Comparison of ENCODE assay signal across 2 cellular contexts in genomic region chr15:90293040-90293810, GRCh38.
TF ChIP-seq lines count a peak whose summit lies in the region.
"Not testable (repeated sequence)": the region's sequence is repeated elsewhere in the genome, so short reads cannot be mapped to it uniquely, and the experiment has no call there.

No MANE protein-coding gene starts in this region.

TF ChIP-seq in H1, 55 proteins besides CTCF, POLR2A, EP300 and RAD21:
- TF ChIP-seq TBP (IDR thresholded peaks at IDR 0.05; ENCODE audit: low read depth, low read length) = peak; percentile 54; the same call in 1 of the 2 replicates
- 0 out of 2 replicates have a peak, but pooled peaks have one; percentile 72 for TF ChIP-seq TCF12 (IDR thresholded peaks at IDR 0.05; ENCODE audit: low read depth, low read length)
- peak; percentile 68; the same call in 1 of the 2 replicates for TF ChIP-seq TAF1 (IDR thresholded peaks at IDR 0.05; ENCODE audit: low read depth, low read length)
- peak; percentile 21; the same call in 1 of the 2 replicates for TF ChIP-seq POLR2AphosphoS5 (IDR thresholded peaks at IDR 0.05; ENCODE audit: low read depth, low read length)
- TF ChIP-seq, protein P1, sequence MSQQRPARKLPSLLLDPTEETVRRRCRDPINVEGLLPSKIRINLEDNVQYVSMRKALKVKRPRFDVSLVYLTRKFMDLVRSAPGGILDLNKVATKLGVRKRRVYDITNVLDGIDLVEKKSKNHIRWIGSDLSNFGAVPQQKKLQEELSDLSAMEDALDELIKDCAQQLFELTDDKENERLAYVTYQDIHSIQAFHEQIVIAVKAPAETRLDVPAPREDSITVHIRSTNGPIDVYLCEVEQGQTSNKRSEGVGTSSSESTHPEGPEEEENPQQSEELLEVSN (IDR thresholded peaks at IDR 0.05) = peak; percentile 52; the same call in 1 of the 2 replicates
- TF ChIP-seq CREB1 (IDR thresholded peaks at IDR 0.05) = peak; percentile 53; the same call in 1 of the 2 replicates
- TF ChIP-seq JUND (IDR thresholded peaks at IDR 0.05; ENCODE audit: low read length) = 0 out of 2 replicates have a peak, but pooled peaks have one; percentile 54
- TF ChIP-seq MAX (IDR thresholded peaks at IDR 0.05) = peak; percentile 69
- TF ChIP-seq TEAD4 (IDR thresholded peaks at IDR 0.05; ENCODE audit: low read depth, low read length) = 0 out of 2 replicates have a peak, but pooled peaks have one; percentile 46

TF ChIP-seq in HepG2, 621 proteins besides CTCF, POLR2A, EP300 and RAD21 (continues in another document):
- TF ChIP-seq GATAD1 (CRISPR knock-in tag; IDR thresholded peaks at IDR 0.05) (0 out of 2 replicates have a peak, but pooled peaks have one; percentile 22), MIER2 (CRISPR knock-in tag; IDR thresholded peaks at IDR 0.05) (0 out of 2 replicates have a peak, but pooled peaks have one; percentile 24), ZNF44 (CRISPR knock-in tag; IDR thresholded peaks at IDR 0.05) (0 out of 2 replicates have a peak, but pooled peaks have one; percentile 52), ZNF598 (CRISPR knock-in tag; IDR thresholded peaks at IDR 0.05; ENCODE audit: borderline replicate concordance) (peak; percentile 66; the same call in 1 of the 2 replicates), NR2F6 (IDR thresholded peaks at IDR 0.05) (0 out of 2 replicates have a peak, but pooled peaks have one; percentile 27), NR2F6 (CRISPR knock-in tag; IDR thresholded peaks at IDR 0.05) (peak; percentile 54; the same call in 1 of the 2 replicates), SOX6 (CRISPR knock-in tag; IDR thresholded peaks at IDR 0.05) (peak; percentile 41; the same call in 1 of the 2 replicates), CBX5 (CRISPR knock-in tag; IDR thresholded peaks at IDR 0.05; ENCODE audit: borderline replicate concordance) (peak; percentile 54; the same call in 1 of the 2 replicates), ZNF331 (CRISPR knock-in tag; IDR thresholded peaks at IDR 0.05) (0 out of 2 replicates have a peak, but pooled peaks have one; percentile 60), CREB1 (CRISPR knock-in tag; IDR thresholded peaks at IDR 0.05) (peak; percentile 8; the same call in 1 of the 2 replicates), ZNF160 (CRISPR knock-in tag; IDR thresholded peaks at IDR 0.05) (0 out of 2 replicates have a peak, but pooled peaks have one; percentile 50), ZNF547 (CRISPR knock-in tag; IDR thresholded peaks at IDR 0.05) (0 out of 2 replicates have a peak, but pooled peaks have one; percentile 37), ZFP91 (CRISPR knock-in tag; IDR thresholded peaks at IDR 0.05; ENCODE audit: borderline replicate concordance) (peak; percentile 71; the same call in 1 of the 2 replicates), ZNF451 (CRISPR knock-in tag; IDR thresholded peaks at IDR 0.05) (peak; percentile 44; the same call in 1 of the 2 replicates), HOXA3 (CRISPR knock-in tag; IDR thresholded peaks at IDR 0.05) (peak; percentile 50; the same call in 1 of the 2 replicates), MYC (CRISPR knock-in tag; IDR thresholded peaks at IDR 0.05; ENCODE audit: borderline replicate concordance) (peak; percentile 44; the same call in 1 of the 2 replicates), PHF5A (CRISPR knock-in tag; IDR thresholded peaks at IDR 0.05; ENCODE audit: low read depth, unreplicated experiment) (peak; percentile 57), SALL1 (CRISPR knock-in tag; IDR thresholded peaks at IDR 0.05) (peak; percentile 73), NFYB (CRISPR knock-in tag; IDR thresholded peaks at IDR 0.05) (peak; percentile 58), ZNF580 (CRISPR knock-in tag; IDR thresholded peaks at IDR 0.05; ENCODE audit: borderline replicate concordance, low read depth) (peak; percentile 77; the same call in 1 of the 2 replicates), ZNF891 (CRISPR knock-in tag; IDR thresholded peaks at IDR 0.05) (peak; percentile 77), ZNF317 (CRISPR knock-in tag; IDR thresholded peaks at IDR 0.05) (0 out of 2 replicates have a peak, but pooled peaks have one; percentile 30), GATAD2A (CRISPR knock-in tag; IDR thresholded peaks at IDR 0.05) (peak; percentile 54; the same call in 1 of the 2 replicates), MXD4 (CRISPR knock-in tag; IDR thresholded peaks at IDR 0.05) (peak; percentile 36; the same call in 1 of the 2 replicates), MIXL1 (CRISPR knock-in tag; IDR thresholded peaks at IDR 0.05) (peak; percentile 64; the same call in 1 of the 2 replicates), HIVEP1 (CRISPR knock-in tag; IDR thresholded peaks at IDR 0.05) (0 out of 2 replicates have a peak, but pooled peaks have one; percentile 16), CCDC6 (CRISPR knock-in tag; IDR thresholded peaks at IDR 0.05) (0 out of 2 replicates have a peak, but pooled peaks have one; percentile 34), STAG1 (CRISPR knock-in tag; IDR thresholded peaks at IDR 0.05) (peak; percentile 86), ZNF280B (CRISPR knock-in tag; IDR thresholded peaks at IDR 0.05; ENCODE audit: borderline replicate concordance) (peak; percentile 64; the same call in 1 of the 2 replicates), ZNF121 (CRISPR knock-in tag; IDR thresholded peaks at IDR 0.05) (0 out of 2 replicates have a peak, but pooled peaks have one; percentile 16), ZNF329 (CRISPR knock-in tag; IDR thresholded peaks at IDR 0.05; ENCODE audit: low read depth) (peak; percentile 43; the same call in 1 of the 2 replicates)
- TF ChIP-seq, protein P2, sequence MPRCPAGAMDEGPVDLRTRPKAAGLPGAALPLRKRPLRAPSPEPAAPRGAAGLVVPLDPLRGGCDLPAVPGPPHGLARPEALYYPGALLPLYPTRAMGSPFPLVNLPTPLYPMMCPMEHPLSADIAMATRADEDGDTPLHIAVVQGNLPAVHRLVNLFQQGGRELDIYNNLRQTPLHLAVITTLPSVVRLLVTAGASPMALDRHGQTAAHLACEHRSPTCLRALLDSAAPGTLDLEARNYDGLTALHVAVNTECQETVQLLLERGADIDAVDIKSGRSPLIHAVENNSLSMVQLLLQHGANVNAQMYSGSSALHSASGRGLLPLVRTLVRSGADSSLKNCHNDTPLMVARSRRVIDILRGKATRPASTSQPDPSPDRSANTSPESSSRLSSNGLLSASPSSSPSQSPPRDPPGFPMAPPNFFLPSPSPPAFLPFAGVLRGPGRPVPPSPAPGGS (CRISPR knock-in tag; IDR thresholded peaks at IDR 0.05) = peak; percentile 57; the same call in 1 of the 2 replicates
- TF ChIP-seq, protein P3, sequence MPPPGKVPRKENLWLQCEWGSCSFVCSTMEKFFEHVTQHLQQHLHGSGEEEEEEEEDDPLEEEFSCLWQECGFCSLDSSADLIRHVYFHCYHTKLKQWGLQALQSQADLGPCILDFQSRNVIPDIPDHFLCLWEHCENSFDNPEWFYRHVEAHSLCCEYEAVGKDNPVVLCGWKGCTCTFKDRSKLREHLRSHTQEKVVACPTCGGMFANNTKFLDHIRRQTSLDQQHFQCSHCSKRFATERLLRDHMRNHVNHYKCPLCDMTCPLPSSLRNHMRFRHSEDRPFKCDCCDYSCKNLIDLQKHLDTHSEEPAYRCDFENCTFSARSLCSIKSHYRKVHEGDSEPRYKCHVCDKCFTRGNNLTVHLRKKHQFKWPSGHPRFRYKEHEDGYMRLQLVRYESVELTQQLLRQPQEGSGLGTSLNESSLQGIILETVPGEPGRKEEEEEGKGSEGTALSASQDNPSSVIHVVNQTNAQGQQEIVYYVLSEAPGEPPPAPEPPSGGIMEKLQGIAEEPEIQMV (CRISPR knock-in tag; IDR thresholded peaks at IDR 0.05; ENCODE audit: low read depth) = peak; percentile 28; the same call in 1 of the 2 replicates
- TF ChIP-seq, protein P4, sequence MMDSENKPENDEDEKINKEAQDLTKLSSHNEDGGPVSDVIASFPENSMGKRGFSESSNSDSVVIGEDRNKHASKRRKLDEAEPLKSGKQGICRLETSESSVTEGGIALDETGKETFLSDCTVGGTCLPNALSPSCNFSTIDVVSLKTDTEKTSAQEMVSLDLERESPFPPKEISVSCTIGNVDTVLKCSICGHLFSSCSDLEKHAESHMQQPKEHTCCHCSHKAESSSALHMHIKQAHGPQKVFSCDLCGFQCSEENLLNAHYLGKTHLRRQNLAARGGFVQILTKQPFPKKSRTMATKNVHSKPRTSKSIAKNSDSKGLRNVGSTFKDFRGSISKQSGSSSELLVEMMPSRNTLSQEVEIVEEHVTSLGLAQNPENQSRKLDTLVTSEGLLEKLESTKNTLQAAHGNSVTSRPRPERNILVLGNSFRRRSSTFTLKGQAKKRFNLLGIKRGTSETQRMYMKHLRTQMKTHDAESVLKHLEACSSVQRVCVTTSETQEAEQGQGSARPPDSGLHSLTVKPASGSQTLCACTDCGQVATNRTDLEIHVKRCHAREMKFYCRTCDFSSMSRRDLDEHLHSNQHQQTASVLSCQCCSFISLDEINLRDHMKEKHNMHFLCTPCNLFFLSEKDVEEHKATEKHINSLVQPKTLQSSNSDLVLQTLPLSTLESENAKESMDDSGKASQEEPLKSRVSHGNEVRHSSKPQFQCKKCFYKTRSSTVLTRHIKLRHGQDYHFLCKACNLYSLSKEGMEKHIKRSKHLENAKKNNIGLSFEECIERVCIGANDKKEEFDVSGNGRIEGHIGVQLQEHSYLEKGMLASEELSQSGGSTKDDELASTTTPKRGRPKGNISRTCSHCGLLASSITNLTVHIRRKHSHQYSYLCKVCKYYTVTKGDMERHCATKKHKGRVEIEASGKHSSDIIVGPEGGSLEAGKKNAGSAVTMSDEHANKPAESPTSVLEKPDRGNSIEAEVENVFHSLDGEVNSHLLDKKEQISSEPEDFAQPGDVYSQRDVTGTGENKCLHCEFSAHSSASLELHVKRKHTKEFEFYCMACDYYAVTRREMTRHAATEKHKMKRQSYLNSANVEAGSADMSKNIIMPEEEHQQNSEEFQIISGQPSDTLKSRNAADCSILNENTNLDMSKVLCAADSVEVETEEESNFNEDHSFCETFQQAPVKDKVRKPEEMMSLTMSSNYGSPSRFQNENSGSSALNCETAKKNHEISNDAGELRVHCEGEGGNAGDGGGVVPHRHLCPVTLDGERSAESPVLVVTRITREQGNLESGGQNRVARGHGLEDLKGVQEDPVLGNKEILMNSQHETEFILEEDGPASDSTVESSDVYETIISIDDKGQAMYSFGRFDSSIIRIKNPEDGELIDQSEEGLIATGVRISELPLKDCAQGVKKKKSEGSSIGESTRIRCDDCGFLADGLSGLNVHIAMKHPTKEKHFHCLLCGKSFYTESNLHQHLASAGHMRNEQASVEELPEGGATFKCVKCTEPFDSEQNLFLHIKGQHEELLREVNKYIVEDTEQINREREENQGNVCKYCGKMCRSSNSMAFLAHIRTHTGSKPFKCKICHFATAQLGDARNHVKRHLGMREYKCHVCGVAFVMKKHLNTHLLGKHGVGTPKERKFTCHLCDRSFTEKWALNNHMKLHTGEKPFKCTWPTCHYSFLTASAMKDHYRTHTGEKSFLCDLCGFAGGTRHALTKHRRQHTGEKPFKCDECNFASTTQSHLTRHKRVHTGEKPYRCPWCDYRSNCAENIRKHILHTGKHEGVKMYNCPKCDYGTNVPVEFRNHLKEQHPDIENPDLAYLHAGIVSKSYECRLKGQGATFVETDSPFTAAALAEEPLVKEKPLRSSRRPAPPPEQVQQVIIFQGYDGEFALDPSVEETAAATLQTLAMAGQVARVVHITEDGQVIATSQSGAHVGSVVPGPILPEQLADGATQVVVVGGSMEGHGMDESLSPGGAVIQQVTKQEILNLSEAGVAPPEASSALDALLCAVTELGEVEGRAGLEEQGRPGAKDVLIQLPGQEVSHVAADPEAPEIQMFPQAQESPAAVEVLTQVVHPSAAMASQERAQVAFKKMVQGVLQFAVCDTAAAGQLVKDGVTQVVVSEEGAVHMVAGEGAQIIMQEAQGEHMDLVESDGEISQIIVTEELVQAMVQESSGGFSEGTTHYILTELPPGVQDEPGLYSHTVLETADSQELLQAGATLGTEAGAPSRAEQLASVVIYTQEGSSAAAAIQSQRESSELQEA (CRISPR knock-in tag; IDR thresholded peaks at IDR 0.05; ENCODE audit: not compliant biosample characterization) = peak; percentile 33
- TF ChIP-seq, protein P5, sequence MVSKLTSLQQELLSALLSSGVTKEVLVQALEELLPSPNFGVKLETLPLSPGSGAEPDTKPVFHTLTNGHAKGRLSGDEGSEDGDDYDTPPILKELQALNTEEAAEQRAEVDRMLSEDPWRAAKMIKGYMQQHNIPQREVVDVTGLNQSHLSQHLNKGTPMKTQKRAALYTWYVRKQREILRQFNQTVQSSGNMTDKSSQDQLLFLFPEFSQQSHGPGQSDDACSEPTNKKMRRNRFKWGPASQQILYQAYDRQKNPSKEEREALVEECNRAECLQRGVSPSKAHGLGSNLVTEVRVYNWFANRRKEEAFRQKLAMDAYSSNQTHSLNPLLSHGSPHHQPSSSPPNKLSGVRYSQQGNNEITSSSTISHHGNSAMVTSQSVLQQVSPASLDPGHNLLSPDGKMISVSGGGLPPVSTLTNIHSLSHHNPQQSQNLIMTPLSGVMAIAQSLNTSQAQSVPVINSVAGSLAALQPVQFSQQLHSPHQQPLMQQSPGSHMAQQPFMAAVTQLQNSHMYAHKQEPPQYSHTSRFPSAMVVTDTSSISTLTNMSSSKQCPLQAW (CRISPR knock-in tag; IDR thresholded peaks at IDR 0.05) = peak; percentile 74
- TF ChIP-seq SOX6, CREB1 (IDR thresholded peaks at IDR 0.05): not testable (repeated sequence)
- TF ChIP-seq, protein P6, sequence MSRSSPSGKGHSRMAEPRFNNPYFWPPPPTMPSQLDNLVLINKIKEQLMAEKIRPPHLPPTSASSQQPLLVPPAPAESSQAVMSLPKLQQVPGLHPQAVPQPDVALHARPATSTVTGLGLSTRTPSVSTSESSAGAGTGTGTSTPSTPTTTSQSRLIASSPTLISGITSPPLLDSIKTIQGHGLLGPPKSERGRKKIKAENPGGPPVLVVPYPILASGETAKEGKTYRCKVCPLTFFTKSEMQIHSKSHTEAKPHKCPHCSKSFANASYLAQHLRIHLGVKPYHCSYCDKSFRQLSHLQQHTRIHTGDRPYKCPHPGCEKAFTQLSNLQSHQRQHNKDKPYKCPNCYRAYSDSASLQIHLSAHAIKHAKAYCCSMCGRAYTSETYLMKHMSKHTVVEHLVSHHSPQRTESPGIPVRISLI (CRISPR knock-in tag; IDR thresholded peaks at IDR 0.05; ENCODE audit: borderline replicate concordance) = 0 out of 2 replicates have a peak, but pooled peaks have one; percentile 16
